27 cellular contexts compared by ENCODE assay signal in genomic region chr5:123180676-123181393, GRCh38.
"Had no signal": no experiment of that assay in that cellular context is flagged by ENCODE, and none has a peak within 500 bp of the region (broad histone marks: within the 10 kb centered on the region; RNA-seq: fewer than 3 reads in every experiment).

No MANE protein-coding gene starts in this region.

- H3K4me3 ChIP-seq: left ventricle myocardium inferior, skin epidermis, suprapubic skin, transverse colon had no signal

- H3K27ac ChIP-seq: epithelial cell of prostate, left ventricle myocardium inferior, skin epidermis, suprapubic skin, transverse colon had no signal

- H3K4me3 Mint-ChIP-seq: activated CD4-positive, alpha-beta memory T cell treated with anti-CD3 and anti-CD28 coated beads, Interleukin-2, amount 10 ng/mL, durations not matched to agents 7 days and 5 days; activated CD4-positive, alpha-beta T cell treated with anti-CD3 and anti-CD28 coated beads, Interleukin-2, amount 10 ng/mL, durations not matched to agents 7 days and 5 days; activated T-cell treated with anti-CD3 and anti-CD28 coated beads, Interleukin-2, amount 50 U/mL, for 4 hours; activated T-helper 17 cell treated with anti-CD3 and anti-CD28 coated beads, Interleukin-2, amount 50 U/mL, for 72 hours; central memory CD8-positive, alpha-beta T cell; nephron; T-helper 17 cell had no signal

- H3K36me3 ChIP-seq: left ventricle myocardium inferior, suprapubic skin, transverse colon had no signal

- DNase-seq: activated CD4-positive, alpha-beta memory T cell treated with anti-CD3 and anti-CD28 coated beads, Interleukin-2, amount 10 ng/mL, durations not matched to agents 7 days and 5 days; activated CD4-positive, alpha-beta T cell treated with anti-CD3 and anti-CD28 coated beads, Interleukin-2, amount 10 ng/mL, durations not matched to agents 7 days and 5 days; activated CD4-positive, CD25-positive, alpha-beta regulatory T cell treated with anti-CD3 and anti-CD28 coated beads, Interleukin-2, amount 50 U/mL, for 72 hours; activated gamma-delta T cell treated with Interleukin-2 at 50 U/mL for 16 hours; activated naive CD4-positive, alpha-beta T cell treated with anti-CD3 and anti-CD28 coated beads, Interleukin-2, amount 50 U/mL, for 16 hours; activated T-cell treated with anti-CD3 and anti-CD28 coated beads, Interleukin-2, amount 50 U/mL, for 4 hours; amniotic stem cell; dermis blood vessel endothelial cell; effector CD4-positive, alpha-beta T cell; stimulated activated CD4-positive, alpha-beta T cell treated with anti-CD3 and anti-CD28 coated beads, Interleukin-1b, Interleukin-23, amount 100 ng/mL, for 48 hours; stimulated activated CD4-positive, alpha-beta T cell treated with anti-CD3 and anti-CD28 coated beads, Interleukin-4, amount 100 ng/mL, for 4 hours; stimulated activated CD8-positive, alpha-beta memory T cell treated with anti-CD3 and anti-CD28 coated beads, Interleukin-4, amount 100 ng/mL, for 48 hours; stimulated activated naive CD4-positive, alpha-beta T cell; T-helper 17 cell; T1000; transverse colon had no signal

- ATAC-seq: activated T-cell treated with anti-CD3 and anti-CD28 coated beads, Interleukin-2, amount 50 U/mL, for 4 hours; activated T-helper 17 cell treated with anti-CD3 and anti-CD28 coated beads, Interleukin-2, amount 50 U/mL, for 72 hours; T-helper 17 cell had no signal

- H3K27ac Mint-ChIP-seq: activated CD4-positive, alpha-beta memory T cell treated with anti-CD3 and anti-CD28 coated beads, Interleukin-2, amount 10 ng/mL, durations not matched to agents 7 days and 5 days; activated CD4-positive, alpha-beta T cell treated with anti-CD3 and anti-CD28 coated beads, Interleukin-2, amount 10 ng/mL, durations not matched to agents 7 days and 5 days; activated T-helper 17 cell treated with anti-CD3 and anti-CD28 coated beads, Interleukin-2, amount 50 U/mL, for 72 hours; nephron; progenitor cell of endocrine pancreas; T-helper 17 cell had no signal

- H3K9me3 ChIP-seq: left ventricle myocardium inferior, suprapubic skin, transverse colon had no signal

- H3K4me1 Mint-ChIP-seq: activated CD4-positive, alpha-beta memory T cell treated with anti-CD3 and anti-CD28 coated beads, Interleukin-2, amount 10 ng/mL, durations not matched to agents 7 days and 5 days; activated CD4-positive, alpha-beta T cell treated with anti-CD3 and anti-CD28 coated beads, Interleukin-2, amount 10 ng/mL, durations not matched to agents 7 days and 5 days; activated T-helper 17 cell treated with anti-CD3 and anti-CD28 coated beads, Interleukin-2, amount 50 U/mL, for 72 hours; central memory CD8-positive, alpha-beta T cell; nephron; T-helper 17 cell had no signal

- H3K27me3 ChIP-seq: suprapubic skin, transverse colon had no signal

- H3K9me3 Mint-ChIP-seq: activated CD4-positive, alpha-beta memory T cell treated with anti-CD3 and anti-CD28 coated beads, Interleukin-2, amount 10 ng/mL, durations not matched to agents 7 days and 5 days; activated CD4-positive, alpha-beta T cell treated with anti-CD3 and anti-CD28 coated beads, Interleukin-2, amount 10 ng/mL, durations not matched to agents 7 days and 5 days; activated T-cell treated with anti-CD3 and anti-CD28 coated beads, Interleukin-2, amount 50 U/mL, for 4 hours; activated T-helper 17 cell treated with anti-CD3 and anti-CD28 coated beads, Interleukin-2, amount 50 U/mL, for 72 hours; central memory CD8-positive, alpha-beta T cell; nephron had no signal

- H3K4me1 ChIP-seq: suprapubic skin had no signal

- FAIRE-seq: bronchial epithelial cell, frontal cortex, islet of Langerhans had no signal
